10 cellular contexts compared by ENCODE assay signal in the genomic region with DNA sequence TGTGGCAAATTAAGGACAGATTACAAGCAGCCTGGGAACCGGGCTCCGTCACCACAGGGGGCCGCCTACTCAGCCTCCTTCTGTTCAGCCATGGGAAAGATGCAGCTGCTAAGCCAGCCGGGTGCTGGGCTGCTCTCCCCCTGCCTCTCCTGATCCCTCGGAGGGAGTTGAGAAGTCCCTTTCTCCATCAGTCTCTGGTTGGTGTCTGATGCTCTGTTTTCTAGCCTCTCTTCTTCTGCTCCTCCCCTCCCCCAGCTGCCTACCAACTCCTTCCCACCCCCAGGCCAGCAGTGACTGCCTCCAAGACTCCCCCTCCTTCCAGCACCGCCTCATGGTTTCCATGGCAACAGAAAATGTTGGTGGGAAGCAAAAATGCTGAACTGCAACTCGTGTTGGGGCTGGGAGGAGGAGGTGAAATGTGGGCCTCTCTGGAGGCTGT.
DNase-seq lines count a peak whose midpoint lies in the region; ATAC-seq and TF ChIP-seq lines count a peak whose summit lies in the region.
"Had no signal": no experiment of that assay in that cellular context is flagged by ENCODE, and none has a peak within 500 bp of the region (broad histone marks: within the 10 kb centered on the region; RNA-seq: fewer than 3 reads in every experiment).

No MANE protein-coding gene starts in this region.

- no peaks in the 10 kb centered on the region for H3K9me3 ChIP-seq in OCI-LY3 (ENCODE audit: insufficient read depth, low read length)
- H3K9me3 ChIP-seq in aorta (ENCODE audit: control insufficient read depth, low read length), result peaks cover 1% of the 10 kb centered on the region

- no peaks in the 10 kb centered on the region for H3K79me2 ChIP-seq in OCI-LY3 (ENCODE audit: low read length)

- H3K27me3 ChIP-seq in OCI-LY3 (ENCODE audit: low read depth, low read length) (no peaks in the 10 kb centered on the region), aorta (ENCODE audit: control insufficient read depth in 1 of 2, insufficient read depth in 2 of 2, low read length in 1 of 2) (no peaks in the 10 kb centered on the region)

- TF ChIP-seq CTCF in OCI-LY3 (IDR thresholded peaks at IDR 0.05; ENCODE audit: low read depth, low read length) (no peak), HFFc6 (IDR thresholded peaks at IDR 0.05) (no peak)

- intact Hi-C loops in aorta (cut with DNase I), result no loop called here
- intact Hi-C loops in activated T-helper 1 cell treated with anti-CD3 and anti-CD28 coated beads, Interleukin-12 subunit alpha, Interleukin-12 subunit beta, Interleukin-2, Interleukin-4 antibody, amounts not matched to agents 30 ng/mL and 10 ng/mL and 1 ng/mL, durations not matched to agents 14 hours and 24 hours and 36 hours (cut with micrococcal nuclease), result no loop called here

- peak overlapping the region; percentile 69 for H3K4me3 ChIP-seq in OCI-LY3 (ENCODE audit: low read length)
- H3K4me3 ChIP-seq in aorta (ENCODE audit: low read length in 2 of 2), result no peak overlapping the region

- no peaks in the 10 kb centered on the region for H3K36me3 Mint-ChIP-seq in activated T-helper 1 cell treated with anti-CD3 and anti-CD28 coated beads, Interleukin-12 subunit alpha, Interleukin-12 subunit beta, Interleukin-2, Interleukin-4 antibody, amounts not matched to agents 30 ng/mL and 10 ng/mL and 1 ng/mL, durations not matched to agents 14 hours and 24 hours and 36 hours (ENCODE audit: low read depth)
- no peaks in the 10 kb centered on the region for H3K36me3 Mint-ChIP-seq in HFFc6 (ENCODE audit: low read depth)

- no peaks in the 10 kb centered on the region for H3K4me1 Mint-ChIP-seq in activated T-helper 1 cell treated with anti-CD3 and anti-CD28 coated beads, Interleukin-12 subunit alpha, Interleukin-12 subunit beta, Interleukin-2, Interleukin-4 antibody, amounts not matched to agents 30 ng/mL and 10 ng/mL and 1 ng/mL, durations not matched to agents 14 hours and 24 hours and 36 hours (ENCODE audit: low read depth)
- no peaks in the 10 kb centered on the region for H3K4me1 Mint-ChIP-seq in HFFc6 (ENCODE audit: low read depth)

- H3K27ac Mint-ChIP-seq in activated T-helper 1 cell treated with anti-CD3 and anti-CD28 coated beads, Interleukin-12 subunit alpha, Interleukin-12 subunit beta, Interleukin-2, Interleukin-4 antibody, amounts not matched to agents 30 ng/mL and 10 ng/mL and 1 ng/mL, durations not matched to agents 14 hours and 24 hours and 36 hours, result no peak overlapping the region
- H3K27ac Mint-ChIP-seq in HFFc6, result no peak overlapping the region
- H3K27ac Mint-ChIP-seq: activated T-cell treated with anti-CD3 and anti-CD28 coated beads, Interleukin-2, amount 50 U/mL, for 24 hours had no signal

- DNase-seq in NCI-H82 (lab: John Stamatoyannopoulos, UW), result peak; percentile 53
- no peak for DNase-seq in NCI-H82 treated with DMSO at 0.1 percent for 48 hours (lab: John Stamatoyannopoulos, UW; ENCODE audit: unreplicated experiment)
- DNase-seq in iPS DF 4.7 (ENCODE audit: extremely low read depth, low spot score), result peak; percentile 33
- peak in 1 of 2 donors; percentile 68 for DNase-seq in aorta
- DNase-seq in activated T-helper 1 cell treated with anti-CD3 and anti-CD28 coated beads, Interleukin-12 subunit alpha, Interleukin-12 subunit beta, Interleukin-2, Interleukin-4 antibody, amounts not matched to agents 30 ng/mL and 10 ng/mL and 1 ng/mL, durations not matched to agents 14 hours and 24 hours and 36 hours (ENCODE audit: low spot score), result no peak
- DNase-seq in HFFc6, result no peak
- DNase-seq: activated T-cell treated with anti-CD3 and anti-CD28 coated beads, Interleukin-2, amount 50 U/mL, for 24 hours; NCI-H510A had no signal

- no peaks in the 10 kb centered on the region for H3K36me3 ChIP-seq in OCI-LY3 (replicated peaks; ENCODE audit: low read depth, low read length)
- no peaks in the 10 kb centered on the region for H3K36me3 ChIP-seq in aorta (ENCODE audit: control insufficient read depth in 1 of 2, insufficient read depth in 2 of 2, low read length in 1 of 2)

- peak overlapping the region; percentile 84 for H3K4me2 ChIP-seq in OCI-LY3 (ENCODE audit: low read length)

- peak overlapping the region; percentile 67 for H3K9ac ChIP-seq in OCI-LY3 (ENCODE audit: low read length)

- no peak overlapping the region for H3K4me3 Mint-ChIP-seq in activated T-helper 1 cell treated with anti-CD3 and anti-CD28 coated beads, Interleukin-12 subunit alpha, Interleukin-12 subunit beta, Interleukin-2, Interleukin-4 antibody, amounts not matched to agents 30 ng/mL and 10 ng/mL and 1 ng/mL, durations not matched to agents 14 hours and 24 hours and 36 hours
- no peak overlapping the region for H3K4me3 Mint-ChIP-seq in HFFc6
- H3K4me3 Mint-ChIP-seq: activated T-cell treated with anti-CD3 and anti-CD28 coated beads, Interleukin-2, amount 50 U/mL, for 24 hours had no signal

- ATAC-seq in aorta (ENCODE audit: low FRiP score) (peak; percentile 50), HG02623 (IDR thresholded peaks at IDR 0.05; ENCODE audit: unreplicated experiment) (no peak)

- H4K20me1 ChIP-seq in OCI-LY3 (ENCODE audit: insufficient read depth, low read length), result no peaks in the 10 kb centered on the region

- peaks cover 40% of the 10 kb centered on the region for H3K4me1 ChIP-seq in OCI-LY3 (ENCODE audit: low read length)
- H3K4me1 ChIP-seq in aorta (ENCODE audit: control insufficient read depth in 1 of 2, insufficient read depth in 2 of 2, low read length in 2 of 2), result no peaks in the 10 kb centered on the region

- H3K9me3 Mint-ChIP-seq in activated T-helper 1 cell treated with anti-CD3 and anti-CD28 coated beads, Interleukin-12 subunit alpha, Interleukin-12 subunit beta, Interleukin-2, Interleukin-4 antibody, amounts not matched to agents 30 ng/mL and 10 ng/mL and 1 ng/mL, durations not matched to agents 14 hours and 24 hours and 36 hours, result no peaks in the 10 kb centered on the region
- H3K9me3 Mint-ChIP-seq in HFFc6, result peaks cover 31% of the 10 kb centered on the region
- H3K9me3 Mint-ChIP-seq: activated T-cell treated with anti-CD3 and anti-CD28 coated beads, Interleukin-2, amount 50 U/mL, for 24 hours had no signal

- WGBS in aorta, 2 donors, result 17 to 21% methylated on average over 7 of the region's 7 CpGs

- H2AFZ ChIP-seq in OCI-LY3 (ENCODE audit: low read depth, low read length), result peak overlapping the region; percentile 47

- H3K27ac ChIP-seq in OCI-LY3 (ENCODE audit: low read length), result peak overlapping the region; percentile 81
- no peak overlapping the region for H3K27ac ChIP-seq in aorta (ENCODE audit: low read depth in 1 of 2, low read length in 2 of 2)

- no peaks in the 10 kb centered on the region for H3K27me3 Mint-ChIP-seq in activated T-helper 1 cell treated with anti-CD3 and anti-CD28 coated beads, Interleukin-12 subunit alpha, Interleukin-12 subunit beta, Interleukin-2, Interleukin-4 antibody, amounts not matched to agents 30 ng/mL and 10 ng/mL and 1 ng/mL, durations not matched to agents 14 hours and 24 hours and 36 hours (ENCODE audit: insufficient read depth)
- H3K27me3 Mint-ChIP-seq in HFFc6 (ENCODE audit: insufficient read depth), result no peaks in the 10 kb centered on the region
- H3K27me3 Mint-ChIP-seq: activated T-cell treated with anti-CD3 and anti-CD28 coated beads, Interleukin-2, amount 50 U/mL, for 24 hours had no signal

Comparison
In these comparisons a context has a peak if more than half of its experiments do, and no peak if none do; other contexts are left out.
1. DNase-seq: peak in NCI-H82 (single experiment) and iPS DF 4.7 (single experiment); none in NCI-H82 treated with DMSO at 0.1 percent for 48 hours (single experiment), activated T-helper 1 cell treated with anti-CD3 and anti-CD28 coated beads, Interleukin-12 subunit alpha, Interleukin-12 subunit beta, Interleukin-2, Interleukin-4 antibody, amounts not matched to agents 30 ng/mL and 10 ng/mL and 1 ng/mL, durations not matched to agents 14 hours and 24 hours and 36 hours (single experiment) and HFFc6 (single experiment).